29 cellular contexts compared by ENCODE assay signal in genomic region chr1:80367058-80367457, GRCh38.
"Had no signal": no experiment of that assay in that cellular context is flagged by ENCODE, and none has a peak within 500 bp of the region (broad histone marks: within the 10 kb centered on the region; RNA-seq: fewer than 3 reads in every experiment).

No MANE protein-coding gene starts in this region.

- H3K27me3 ChIP-seq: body of pancreas, esophagus squamous epithelium, gastroesophageal sphincter, heart right ventricle, hepatocyte had no signal

- ATAC-seq: activated CD4-positive, CD25-positive, alpha-beta regulatory T cell treated with anti-CD3 and anti-CD28 coated beads, Interleukin-2, amount 50 U/mL, for 24 hours; activated CD8-positive, alpha-beta T cell treated with anti-CD3 and anti-CD28 coated beads for 36 hours; activated T-cell treated with anti-CD3 and anti-CD28 coated beads, Interleukin-2, amount 50 U/mL, for 4 hours; activated T-helper 17 cell treated with anti-CD3 and anti-CD28 coated beads, Interleukin-2, amount 50 U/mL, for 72 hours; body of pancreas; gastroesophageal sphincter; heart right ventricle; T-helper 17 cell had no signal

- H3K9me3 ChIP-seq: body of pancreas, esophagus squamous epithelium, gastroesophageal sphincter had no signal

- H3K4me2 ChIP-seq: hepatocyte had no signal

- H3K4me3 ChIP-seq: body of pancreas, esophagus squamous epithelium, gastroesophageal sphincter, heart right ventricle, hepatocyte had no signal

- H3K36me3 Mint-ChIP-seq: activated naive CD8-positive, alpha-beta T cell had no signal

- H3K4me1 ChIP-seq: body of pancreas, esophagus squamous epithelium, gastroesophageal sphincter, heart right ventricle had no signal

- H3K27me3 Mint-ChIP-seq: activated B cell treated with CpG ODN at 0.5 μM for 24 hours; activated CD8-positive, alpha-beta T cell treated with anti-CD3 and anti-CD28 coated beads for 36 hours; activated naive CD8-positive, alpha-beta T cell; activated T-helper 17 cell treated with anti-CD3 and anti-CD28 coated beads, Interleukin-2, amount 50 U/mL, for 72 hours; T-helper 17 cell had no signal

- H2AFZ ChIP-seq: hepatocyte had no signal

- H3K27ac ChIP-seq: body of pancreas, epithelial cell of prostate, esophagus squamous epithelium, gastroesophageal sphincter, heart right ventricle, hepatocyte, VCaP had no signal

- H3K4me3 Mint-ChIP-seq: activated B cell treated with CpG ODN at 0.5 μM for 24 hours; activated CD8-positive, alpha-beta T cell treated with anti-CD3 and anti-CD28 coated beads for 36 hours; activated naive CD8-positive, alpha-beta T cell; activated T-cell treated with anti-CD3 and anti-CD28 coated beads, Interleukin-2, amount 50 U/mL, for 4 hours; activated T-helper 17 cell treated with anti-CD3 and anti-CD28 coated beads, Interleukin-2, amount 50 U/mL, for 72 hours; T-helper 17 cell; T-helper 2 cell treated with Interferon-gamma antibody and Interleukin-4, amounts not matched to agents 5 μg/mL and 100 μg/mL, for 36 hours had no signal

- DNase-seq: activated B cell treated with CpG ODN at 0.5 μM for 24 hours; activated CD4-positive, alpha-beta T cell treated with anti-CD3 and anti-CD28 coated beads for 48 hours; activated CD4-positive, alpha-beta T cell treated with anti-CD3 and anti-CD28 coated beads, Interleukin-2, amount 50 U/mL, for 1 hour; activated CD4-positive, alpha-beta T cell treated with anti-CD3 and anti-CD28 coated beads, Interleukin-2, amount 50 U/mL, for 48 hours; activated CD8-positive, alpha-beta memory T cell treated with anti-CD3 and anti-CD28 coated beads for 24 hours; activated CD8-positive, alpha-beta T cell treated with anti-CD3 and anti-CD28 coated beads for 36 hours; activated effector memory CD4-positive, alpha-beta T cell treated with Interleukin-2 at 50 U/mL for 16 hours; activated gamma-delta T cell treated with Interleukin-2 at 50 U/mL for 16 hours; activated naive CD4-positive, alpha-beta T cell treated with anti-CD3 and anti-CD28 coated beads, Interleukin-2, amount 50 U/mL, for 16 hours; activated naive CD4-positive, alpha-beta T cell treated with Interleukin-2 at 50 U/mL for 16 hours; activated T-cell treated with anti-CD3 and anti-CD28 coated beads, Interleukin-2, amount 50 U/mL, for 4 hours; amygdala; aorta; body of pancreas; caudate nucleus; cortex of kidney; effector CD8-positive, alpha-beta T cell; esophagus squamous epithelium; foreskin melanocyte; heart right ventricle; T-helper 17 cell had no signal

- H3K36me3 ChIP-seq: esophagus squamous epithelium, gastroesophageal sphincter, heart right ventricle had no signal

- H3K79me2 ChIP-seq: hepatocyte had no signal

- H3K27ac Mint-ChIP-seq: activated B cell treated with CpG ODN at 0.5 μM for 24 hours; activated CD8-positive, alpha-beta T cell treated with anti-CD3 and anti-CD28 coated beads for 36 hours; activated naive CD8-positive, alpha-beta T cell; activated T-helper 17 cell treated with anti-CD3 and anti-CD28 coated beads, Interleukin-2, amount 50 U/mL, for 72 hours; T-helper 17 cell; T-helper 2 cell treated with Interferon-gamma antibody and Interleukin-4, amounts not matched to agents 5 μg/mL and 100 μg/mL, for 36 hours had no signal

- H3K4me1 Mint-ChIP-seq: activated B cell treated with CpG ODN at 0.5 μM for 24 hours; activated T-helper 17 cell treated with anti-CD3 and anti-CD28 coated beads, Interleukin-2, amount 50 U/mL, for 72 hours; T-helper 17 cell had no signal
